Comparison of ENCODE assay signal across 8 cellular contexts in the genomic region with DNA sequence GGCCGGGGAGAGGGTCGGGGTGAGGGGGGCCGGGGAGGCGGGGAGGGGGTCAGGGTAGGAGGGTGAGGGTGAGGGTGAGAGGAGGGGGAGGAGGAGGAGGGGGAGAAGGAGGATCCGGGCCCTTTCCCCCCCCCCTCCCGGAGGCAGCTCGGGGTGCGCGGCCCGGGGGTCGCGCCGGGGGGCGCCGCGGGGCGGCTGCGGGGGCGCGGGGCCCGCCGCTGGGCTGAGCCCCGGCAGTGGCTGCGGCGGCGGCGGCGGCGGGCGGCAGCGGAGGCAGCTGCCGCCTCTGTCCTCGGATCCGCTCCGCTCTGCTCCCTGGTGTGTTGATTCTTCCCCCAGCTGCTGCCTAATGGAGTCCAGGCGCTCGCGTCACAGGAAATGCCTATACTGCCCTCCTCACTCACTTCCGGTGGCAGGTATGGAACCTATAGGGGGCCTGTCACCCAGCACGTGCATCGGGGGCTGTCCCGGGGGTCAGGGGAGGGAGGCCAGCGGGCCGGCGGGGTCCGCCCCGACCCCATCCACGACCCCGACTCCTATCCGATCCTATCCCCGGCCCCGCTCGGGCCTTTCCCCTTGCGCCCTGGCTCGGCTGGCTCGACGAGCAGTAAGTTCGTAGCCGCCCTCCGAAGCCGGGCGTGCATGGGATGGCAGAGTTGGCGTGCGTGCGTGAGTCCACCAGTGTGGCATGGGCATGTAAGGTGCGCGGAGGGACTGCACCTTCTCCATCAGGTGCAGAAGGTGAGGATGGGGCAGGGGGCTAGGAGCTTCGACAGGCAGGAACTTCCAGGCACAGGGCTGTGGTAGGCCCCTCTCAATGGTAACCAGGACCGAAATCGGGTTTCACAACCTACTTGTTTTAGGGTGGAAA. TPM values are rescaled to one million over a fixed set of nuclear protein-coding genes. Genes with fewer than 3 reads are reported as not detected.
DNase-seq lines count a peak whose midpoint lies in the region; ATAC-seq and TF ChIP-seq lines count a peak whose summit lies in the region.

Gene WDR26 (minus strand): TSS at position 351 of the 871 bp plus-strand sequence.

- peak; percentile 21; the same call in 1 of the 2 replicates for TF ChIP-seq CTCF in C4-2B (conservative IDR thresholded peaks at IDR 0.05)
- TF ChIP-seq CTCF in left lung (IDR thresholded peaks at IDR 0.05), result no peak

- H3K4me1 ChIP-seq in left lung, result peaks cover 31 to 53% of the 10 kb centered on the region in 2 donors

- peaks cover 0 to 5% of the 10 kb centered on the region in 2 donors for H3K36me3 ChIP-seq in left lung

- DNase-seq in GM19240 (ENCODE audit: insufficient read length, low spot score), result peak; percentile 87
- DNase-seq in NCI-H748 (lab: John Stamatoyannopoulos, UW; ENCODE audit: unreplicated experiment), result peak; percentile 79
- peak; percentile 78 for DNase-seq in activated CD4-positive, alpha-beta T cell treated with anti-CD3 and anti-CD28 coated beads, Interleukin-2, amount 50 U/mL, for 1 hour
- DNase-seq in left lung, result peak; percentile 87 to 91
- DNase-seq in stimulated activated CD4-positive, alpha-beta T cell treated with anti-CD3 and anti-CD28 coated beads, Interleukin-2, amount 100 ng/mL, for 48 hours, result peak; percentile 63 to 71

- ATAC-seq in HG03442 (IDR thresholded peaks at IDR 0.05; ENCODE audit: unreplicated experiment) (peak; percentile 86), left lung (peak; percentile 77)

- H3K36me3 Mint-ChIP-seq in dendritic cell treated with granulocyte-macrophage colony-stimulating factor and Interleukin-4, amounts not matched to agents 40 ng/mL and 50 ng/mL, for 4 days (ENCODE audit: low read depth), result peaks cover 39% of the 10 kb centered on the region

- H3K27ac ChIP-seq in C4-2B, result peak within 1 kb of the TSS; percentile 98
- H3K27ac ChIP-seq in left lung, result peak within 1 kb of the TSS; percentile 94 to 96

- H3K9me3 Mint-ChIP-seq in dendritic cell treated with granulocyte-macrophage colony-stimulating factor and Interleukin-4, amounts not matched to agents 40 ng/mL and 50 ng/mL, for 4 days, result no peaks in the 10 kb centered on the region

- peak within 1 kb of the TSS; percentile 83 to 93 for H3K4me3 ChIP-seq in left lung

- peak within 1 kb of the TSS; percentile 96 for H3K27ac Mint-ChIP-seq in dendritic cell treated with granulocyte-macrophage colony-stimulating factor and Interleukin-4, amounts not matched to agents 40 ng/mL and 50 ng/mL, for 4 days

- H3K4me1 Mint-ChIP-seq in dendritic cell treated with granulocyte-macrophage colony-stimulating factor and Interleukin-4, amounts not matched to agents 40 ng/mL and 50 ng/mL, for 4 days (ENCODE audit: low read depth), result peaks cover 33% of the 10 kb centered on the region

- intact Hi-C loops in dendritic cell treated with granulocyte-macrophage colony-stimulating factor and Interleukin-4, amounts not matched to agents 40 ng/mL and 50 ng/mL, for 4 days (cut with micrococcal nuclease), result loop anchor here (1.0 kb wide), 1 partner anchor 23 kb away; no protein-coding TSS in a partner anchor
- intact Hi-C loops in left lung (cut with DNase I), result no loop called here

- no peaks in the 10 kb centered on the region for H3K27me3 ChIP-seq in left lung

- H3K4me3 Mint-ChIP-seq in dendritic cell treated with granulocyte-macrophage colony-stimulating factor and Interleukin-4, amounts not matched to agents 40 ng/mL and 50 ng/mL, for 4 days, result peak within 1 kb of the TSS; percentile 94

- no peaks in the 10 kb centered on the region for H3K9me3 ChIP-seq in left lung

- H3K27me3 Mint-ChIP-seq in dendritic cell treated with granulocyte-macrophage colony-stimulating factor and Interleukin-4, amounts not matched to agents 40 ng/mL and 50 ng/mL, for 4 days, result no peaks in the 10 kb centered on the region

RNA-seq across cellular contexts. Expression of gene WDR26, which starts in this region (rescaled TPM):
- total RNA-seq in left lung, result 10 to 100 TPM; 84.5 to 86.6 TPM

Comparison
In these comparisons a context has a peak if more than half of its experiments do, and no peak if none do; other contexts are left out.
1. Peak in every context shown above with its lines: DNase-seq, ATAC-seq, H3K4me3 ChIP-seq and H3K27ac ChIP-seq.